In genomic region chr2:120346667-120347358, GRCh38 we compare ENCODE assay signal across 8 cellular contexts. TPM values are rescaled to one million over a fixed set of nuclear protein-coding genes. Genes with fewer than 3 reads are reported as not detected.
DNase-seq lines count a peak whose midpoint lies in the region; ATAC-seq, FAIRE-seq and TF ChIP-seq lines count a peak whose summit lies in the region.

No MANE protein-coding gene starts in this region.

- peak overlapping the region; percentile 59 to 93 (median 82) for H3K4me3 Mint-ChIP-seq in naive B cell

- peaks cover 38% of the 10 kb centered on the region for H3K27me3 ChIP-seq in effector memory CD4-positive, alpha-beta T cell (replicated peaks; ENCODE audit: control insufficient read depth, insufficient read depth, low read length, poor library complexity, severe bottlenecking)

- peaks cover 52 to 66% (median 63%) of the 10 kb centered on the region in 3 donors for H3K27me3 Mint-ChIP-seq in naive B cell

- no peaks in the 10 kb centered on the region for H3K9me3 ChIP-seq in effector memory CD4-positive, alpha-beta T cell (ENCODE audit: control insufficient read depth, low read length)

- peak overlapping the region in 2 of 6 donors; percentile 76 to 85 for H3K27ac Mint-ChIP-seq in naive B cell

- no peak for ATAC-seq in naive B cell (ENCODE audit: low read depth in 2 of 2)
- ATAC-seq in GM19452 (IDR thresholded peaks at IDR 0.05; ENCODE audit: unreplicated experiment), result no peak
- ATAC-seq in HG02852 (IDR thresholded peaks at IDR 0.05; ENCODE audit: unreplicated experiment), result no peak

- no peak for TF ChIP-seq CTCF in GM10266 (IDR thresholded peaks at IDR 0.05; ENCODE audit: control insufficient read depth, insufficient read depth, low read depth, missing control alignments)

- H3K27ac ChIP-seq in effector memory CD4-positive, alpha-beta T cell (ENCODE audit: insufficient read depth, low read length, poor library complexity, severe bottlenecking), result no peak overlapping the region

- peak; percentile 83 for FAIRE-seq in HTR-8/SVneo (lab: Jason Lieb, UNC)

- DNase-seq in HTR-8/SVneo (ENCODE audit: insufficient read length, low spot score) (no peak), RPMI7951 (ENCODE audit: low read depth) (peak; percentile 9), naive B cell (no peak), GM10266 (ENCODE audit: extremely low spot score) (no peak), A172 (ENCODE audit: low spot score) (no peak)
- no peak for DNase-seq in effector memory CD4-positive, alpha-beta T cell

- peaks cover 30% of the 10 kb centered on the region for H3K4me1 ChIP-seq in effector memory CD4-positive, alpha-beta T cell (ENCODE audit: control insufficient read depth, insufficient read depth, low read length, poor library complexity, severe bottlenecking)

- H3K36me3 ChIP-seq in effector memory CD4-positive, alpha-beta T cell (ENCODE audit: control insufficient read depth, insufficient read depth, low read length), result no peaks in the 10 kb centered on the region

- peaks cover 16 to 28% (median 25%) of the 10 kb centered on the region in 3 donors for H3K4me1 Mint-ChIP-seq in naive B cell

- H3K9me3 Mint-ChIP-seq in naive B cell, result peaks cover 0 to 2% (median 0%) of the 10 kb centered on the region in 7 donors

- H3K4me3 ChIP-seq in effector memory CD4-positive, alpha-beta T cell (ENCODE audit: insufficient read depth, low read depth, low read length, poor library complexity, severe bottlenecking), result peak overlapping the region; percentile 29

- no peaks in the 10 kb centered on the region for H3K36me3 Mint-ChIP-seq in naive B cell

RNA-seq across cellular contexts. Expression of gene INHBB, which starts 0.9 kb away (rescaled TPM):
- 0.24 TPM in 1 of 2 replicates, not detected in the other for total RNA-seq in RPMI7951 (2014; rRNA removed; shearing (Covaris generic))
- polyA plus RNA-seq in naive B cell (ENCODE audit: low read depth in 6 of 6), result under 1 TPM in 1 of 6 donors, not detected in 5; 0.09 TPM
- 0.16 and 0.17 TPM in 2 replicates for total RNA-seq in A172 (2014; rRNA removed; shearing (Covaris generic))
